In the genomic region with DNA sequence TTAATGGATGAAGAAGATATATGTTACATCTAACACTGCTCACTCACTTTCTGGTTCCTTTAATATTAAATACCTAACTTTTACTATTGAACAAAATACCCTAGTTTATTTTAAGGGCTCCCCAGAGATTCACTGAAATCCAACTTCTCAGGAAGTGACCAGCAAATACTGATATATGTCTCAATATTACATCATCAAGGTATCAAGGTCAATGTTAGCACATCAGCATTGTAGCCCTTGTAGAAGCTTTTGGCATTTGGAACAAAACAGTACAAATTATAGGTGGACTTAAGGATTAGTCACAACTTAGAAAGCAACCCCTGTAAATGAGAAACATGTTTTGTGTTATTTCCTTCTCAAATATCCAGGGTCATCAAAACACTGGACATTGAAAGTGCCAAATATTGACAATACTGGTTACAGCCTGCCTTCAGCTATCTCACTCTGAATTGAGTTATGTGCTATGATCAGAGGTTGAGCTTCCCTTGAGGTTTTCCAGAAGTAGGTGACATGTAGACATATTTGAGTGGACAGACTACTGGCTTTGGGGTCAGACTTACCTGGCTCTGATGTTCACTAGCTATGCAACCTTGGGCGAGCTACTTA, we compare ENCODE assay signal across 17 cellular contexts. TPM values are rescaled to one million over a fixed set of nuclear protein-coding genes. Genes with fewer than 3 reads are reported as not detected.
DNase-seq lines count a peak whose midpoint lies in the region; ATAC-seq, FAIRE-seq and TF ChIP-seq lines count a peak whose summit lies in the region.
"Had no signal": no experiment of that assay in that cellular context is flagged by ENCODE, and none has a peak within 500 bp of the region (broad histone marks: within the 10 kb centered on the region; RNA-seq: fewer than 3 reads in every experiment).

No MANE protein-coding gene starts in this region.

- H3K4me1 ChIP-seq in A549 (peaks cover 40% of the 10 kb centered on the region), ovary (ENCODE audit: insufficient read depth) (peaks cover 3% of the 10 kb centered on the region)
- H3K4me1 ChIP-seq in CD4-positive, alpha-beta memory T cell (ENCODE audit: insufficient read depth, low read length) = peaks cover 31% of the 10 kb centered on the region
- H3K4me1 ChIP-seq in naive thymus-derived CD4-positive, alpha-beta T cell (ENCODE audit: control insufficient read depth in 2 of 2, insufficient read depth in 2 of 2, low read length in 2 of 2) = peaks cover 4 to 6% of the 10 kb centered on the region in 2 donors

- TF ChIP-seq CTCF in A549 (IDR thresholded peaks at IDR 0.05) = no peak
- no peak for TF ChIP-seq CTCF in WTC11 (IDR thresholded peaks at IDR 0.05)
- no peak for TF ChIP-seq CTCF in ovary (IDR thresholded peaks at IDR 0.05)

- TF ChIP-seq EP300 in A549 (IDR thresholded peaks at IDR 0.05) = no peak
- no peak for TF ChIP-seq EP300 in ovary (IDR thresholded peaks at IDR 0.05)

- DNase-seq in A549 (ENCODE audit: low read depth in 1 of 2, low spot score in 1 of 2) (peak in 1 of 2 experiments; percentile 18), WTC11 (ENCODE audit: low spot score) (no peak), NCI-H2029 (lab: John Stamatoyannopoulos, UW) (no peak), NCI-H510A (lab: John Stamatoyannopoulos, UW) (no peak), cerebellar cortex (ENCODE audit: low spot score) (no peak), ovary (no peak)
- no peak for DNase-seq in CD4-positive, alpha-beta memory T cell
- DNase-seq in naive thymus-derived CD4-positive, alpha-beta T cell = no peak
- DNase-seq: activated CD4-positive, alpha-beta T cell treated with anti-CD3 and anti-CD28 coated beads, Interleukin-2, amount 10 ng/mL, durations not matched to agents 24 days and 14 days; activated effector memory CD4-positive, alpha-beta T cell treated with Interleukin-2 at 50 U/mL for 16 hours; body of pancreas; NCI-H146; pancreas; RPMI8226; stimulated activated CD4-positive, alpha-beta T cell treated with anti-CD3 and anti-CD28 coated beads, Interleukin-15, amount 100 ng/mL, for 24 hours; testis had no signal

- H3K27ac Mint-ChIP-seq in CD4-positive, alpha-beta memory T cell = peak overlapping the region in 3 of 7 donors; percentile 4 to 60 (median 25)
- no peak overlapping the region for H3K27ac Mint-ChIP-seq in WTC11
- peak overlapping the region in 3 of 9 donors; percentile 3 to 52 (median 32) for H3K27ac Mint-ChIP-seq in naive thymus-derived CD4-positive, alpha-beta T cell

- no peak for FAIRE-seq in A549 (lab: Jason Lieb, UNC)
- FAIRE-seq: pancreas had no signal

- POLR2A ChIA-PET in A549 (lab: Yijun Ruan, JAX) (interaction anchor here (0.5 to 1.0 kb wide), 2 partner anchors 8 to 1009 kb away, joined by 5 read pairs; a partner anchor contains a TSS), WTC11 (lab: Charles Lee) (interaction anchor here (0.6 to 4.8 kb wide), 2 partner anchors 9 to 12 kb away, joined by 3 to 27 read pairs; a partner anchor contains a TSS)
- POLR2A ChIA-PET in CD4-positive, alpha-beta memory T cell (lab: Charles Lee; ENCODE audit: partially characterized antibody) = interaction anchor here (0.7 to 0.8 kb wide), 2 partner anchors 8 to 137 kb away, joined by 3 read pairs; a partner anchor contains a TSS
- POLR2A ChIA-PET in naive thymus-derived CD4-positive, alpha-beta T cell (lab: Charles Lee) = interaction anchor here (0.7 to 1.5 kb wide), 2 partner anchors 9 to 152 kb away, joined by 3 to 8 read pairs; a partner anchor contains a TSS

- no peak for TF ChIP-seq RAD21 in A549 (conservative IDR thresholded peaks at IDR 0.05 in 1 of 2, IDR thresholded peaks at IDR 0.05 in 1 of 2)

- peak overlapping the region in 5 of 8 donors; percentile 20 to 49 (median 45) for H3K4me3 Mint-ChIP-seq in CD4-positive, alpha-beta memory T cell
- no peak overlapping the region for H3K4me3 Mint-ChIP-seq in WTC11
- peak overlapping the region in 8 of 10 donors; percentile 48 to 88 (median 68) for H3K4me3 Mint-ChIP-seq in naive thymus-derived CD4-positive, alpha-beta T cell

- WGBS in A549 (ENCODE audit: missing lambda C conversion rate) = 88% methylated on average over 1 of the region's 1 CpG
- 59 to 79% (median 67%) methylated on average over 1 of the region's 1 CpG for WGBS in ovary, 3 donors

- H3K36me3 ChIP-seq in CD4-positive, alpha-beta memory T cell (ENCODE audit: insufficient read depth, low read length) = no peaks in the 10 kb centered on the region
- H3K36me3 ChIP-seq in naive thymus-derived CD4-positive, alpha-beta T cell (ENCODE audit: control insufficient read depth in 2 of 3, insufficient read depth in 3 of 3, low read length in 3 of 3) = peaks cover 0 to 7% (median 0%) of the 10 kb centered on the region in 3 experiments
- H3K36me3 ChIP-seq in ovary = no peaks in the 10 kb centered on the region
- H3K36me3 ChIP-seq: pancreas had no signal

- H3K27ac ChIP-seq in A549 (peak overlapping the region; percentile 42 to 59; a peak in 5 of 6 replicates), ovary (no peak overlapping the region)
- no peak overlapping the region for H3K27ac ChIP-seq in CD4-positive, alpha-beta memory T cell (ENCODE audit: low read depth, low read length)
- H3K27ac ChIP-seq in naive thymus-derived CD4-positive, alpha-beta T cell (ENCODE audit: low read depth, low read length) = no peak overlapping the region
- H3K27ac ChIP-seq: body of pancreas, foreskin keratinocyte, pancreas had no signal

- H3K9me3 ChIP-seq in A549 = peaks cover 4% of the 10 kb centered on the region; the same call in 2 of the 3 replicates
- no peaks in the 10 kb centered on the region for H3K9me3 ChIP-seq in CD4-positive, alpha-beta memory T cell (ENCODE audit: control insufficient read depth in 1 of 2, low read length in 2 of 2)
- no peaks in the 10 kb centered on the region for H3K9me3 ChIP-seq in naive thymus-derived CD4-positive, alpha-beta T cell (ENCODE audit: control insufficient read depth in 2 of 3, low read length in 3 of 3)
- no peaks in the 10 kb centered on the region for H3K9me3 ChIP-seq in ovary
- H3K9me3 ChIP-seq: body of pancreas, pancreas, testis had no signal

- CTCF ChIA-PET in A549 (lab: Yijun Ruan, JAX) (interaction anchor here (0.8 to 2.9 kb wide), 5 partner anchors 9 to 65 kb away, joined by 4 to 12 read pairs (median 6); a partner anchor contains a TSS), WTC11 (lab: Charles Lee) (no interaction called here)
- CTCF ChIA-PET in CD4-positive, alpha-beta memory T cell (lab: Charles Lee; ENCODE audit: partially characterized antibody) = interaction anchor here (0.8 to 1.3 kb wide), 2 partner anchors 9 to 94 kb away, joined by 3 read pairs; no protein-coding TSS in a partner anchor
- CTCF ChIA-PET in naive thymus-derived CD4-positive, alpha-beta T cell (lab: Charles Lee) = interaction anchor here (0.7 to 1.1 kb wide), 3 partner anchors 8 to 68 kb away, joined by 3 to 4 read pairs (median 4); no protein-coding TSS in a partner anchor

- H3K4me3 ChIP-seq in A549 (no peak overlapping the region), ovary (no peak overlapping the region)
- H3K4me3 ChIP-seq in CD4-positive, alpha-beta memory T cell (ENCODE audit: low read length in 2 of 2) = no peak overlapping the region
- no peak overlapping the region for H3K4me3 ChIP-seq in naive thymus-derived CD4-positive, alpha-beta T cell (ENCODE audit: low read length)
- H3K4me3 ChIP-seq: body of pancreas, pancreas had no signal

- H3K4me2 ChIP-seq in A549 = peak overlapping the region; percentile 20; the same call in 2 of the 3 replicates

- no peaks in the 10 kb centered on the region for H3K27me3 Mint-ChIP-seq in CD4-positive, alpha-beta memory T cell
- H3K27me3 Mint-ChIP-seq in WTC11 (ENCODE audit: low read depth) = peaks cover 18% of the 10 kb centered on the region
- H3K27me3 Mint-ChIP-seq in naive thymus-derived CD4-positive, alpha-beta T cell = no peaks in the 10 kb centered on the region

- no peak for ATAC-seq in A549
- no peak for ATAC-seq in WTC11
- ATAC-seq in naive thymus-derived CD4-positive, alpha-beta T cell = no peak
- ATAC-seq: body of pancreas, foreskin keratinocyte, pancreas had no signal

- H3K4me1 Mint-ChIP-seq in CD4-positive, alpha-beta memory T cell = peaks cover 14 to 29% (median 20%) of the 10 kb centered on the region in 4 donors
- H3K4me1 Mint-ChIP-seq in WTC11 = peaks cover 18% of the 10 kb centered on the region
- H3K4me1 Mint-ChIP-seq in naive thymus-derived CD4-positive, alpha-beta T cell = peaks cover 16 to 39% (median 23%) of the 10 kb centered on the region in 7 donors

- intact Hi-C loops in CD4-positive, alpha-beta memory T cell (cut with micrococcal nuclease) = no loop called here
- intact Hi-C loops in naive thymus-derived CD4-positive, alpha-beta T cell (cut with micrococcal nuclease) = loop anchor here (5.0 to 10.0 kb wide), 3 partner anchors 108 to 966 kb away; a partner anchor contains a TSS
- intact Hi-C loops in ovary (cut with DNase I) = loop anchor here in 1 of 4 donors (5.0 kb wide), 1 partner anchor 264 kb away; a partner anchor contains a TSS

- no peaks in the 10 kb centered on the region for H3K9me3 Mint-ChIP-seq in CD4-positive, alpha-beta memory T cell
- H3K9me3 Mint-ChIP-seq in WTC11 = no peaks in the 10 kb centered on the region; the same call in 1 of the 2 replicates
- H3K9me3 Mint-ChIP-seq in naive thymus-derived CD4-positive, alpha-beta T cell = no peaks in the 10 kb centered on the region
- H3K9me3 Mint-ChIP-seq: activated CD4-positive, alpha-beta T cell treated with anti-CD3 and anti-CD28 coated beads, Interleukin-2, amount 10 ng/mL, durations not matched to agents 24 days and 14 days had no signal

- H3K27me3 ChIP-seq in CD4-positive, alpha-beta memory T cell (ENCODE audit: insufficient read depth, low read length) = no peaks in the 10 kb centered on the region
- no peaks in the 10 kb centered on the region for H3K27me3 ChIP-seq in naive thymus-derived CD4-positive, alpha-beta T cell (ENCODE audit: control insufficient read depth in 2 of 2, insufficient read depth in 2 of 2, low read length in 2 of 2)
- no peaks in the 10 kb centered on the region for H3K27me3 ChIP-seq in ovary
- H3K27me3 ChIP-seq: body of pancreas, foreskin keratinocyte, pancreas, testis had no signal

- peaks cover 0 to 8% of the 10 kb centered on the region in 2 donors for H3K36me3 Mint-ChIP-seq in CD4-positive, alpha-beta memory T cell
- no peaks in the 10 kb centered on the region for H3K36me3 Mint-ChIP-seq in WTC11
- peaks cover 0 to 4% (median 0%) of the 10 kb centered on the region in 5 donors for H3K36me3 Mint-ChIP-seq in naive thymus-derived CD4-positive, alpha-beta T cell

- TF ChIP-seq POLR2A in A549 (IDR thresholded peaks at IDR 0.05; ENCODE audit: low read length) = no peak
- no peak for TF ChIP-seq POLR2A in ovary (IDR thresholded peaks at IDR 0.05)

RNA-seq across cellular contexts. Expression of a gene that starts 1.9 kb away (rescaled TPM):
- polyA plus RNA-seq in A549 (2011; rRNA removed) = 45.4 and 50.8 TPM in 2 replicates
- polyA plus RNA-seq in A549 (2012; cell fraction: cytosol; rRNA removed) = 14.1 and 20.3 TPM in 2 replicates
- polyA plus RNA-seq in A549 (2012; cell fraction: nucleus; rRNA removed) = 13.2 and 16.5 TPM in 2 replicates
- 26.0 to 26.9 TPM (median 26.3 TPM) in 3 replicates for polyA plus RNA-seq in A549 (2017; fragmentation: RNase III; extraction: RNeasy Plus Mini Kit Qiagen cat#74134 plus additional on column Dnase treatment)
- polyA minus RNA-seq in A549 (2011; rRNA and poly(A)+ RNA removed) = 58.7 and 60.9 TPM in 2 replicates
- total RNA-seq in CD4-positive, alpha-beta memory T cell = 10 to 100 TPM; 40.4 to 43.3 TPM
- polyA plus RNA-seq in CD4-positive, alpha-beta memory T cell = 10 to 100 TPM; 22.2 to 29.3 TPM
- total RNA-seq in WTC11 (2021) = 28.8 to 32.8 TPM (median 32.1 TPM) in 3 replicates
- total RNA-seq in naive thymus-derived CD4-positive, alpha-beta T cell = 10 to 100 TPM; 25.3 to 33.3 (median 29.5) TPM
- polyA plus RNA-seq in naive thymus-derived CD4-positive, alpha-beta T cell = 10 to 100 TPM; 13.8 to 16.7 TPM
- 10 to 100 TPM; 44.9 to 81.8 (median 55.7) TPM for total RNA-seq in ovary
- 10 to 100 TPM; 16.5 to 27.8 TPM for polyA plus RNA-seq in ovary

RNA-seq across cellular contexts. Expression of a gene that starts 8.3 kb away (rescaled TPM):
- polyA plus RNA-seq in A549 (2011; rRNA removed) = 167 and 196 TPM in 2 replicates
- polyA plus RNA-seq in A549 (2012; cell fraction: cytosol; rRNA removed) = 42.7 and 53.8 TPM in 2 replicates
- polyA plus RNA-seq in A549 (2012; cell fraction: nucleus; rRNA removed) = 43.7 and 53.4 TPM in 2 replicates
- 101 to 108 TPM (median 108 TPM) in 3 replicates for polyA plus RNA-seq in A549 (2017; fragmentation: RNase III; extraction: RNeasy Plus Mini Kit Qiagen cat#74134 plus additional on column Dnase treatment)
- 108 and 114 TPM in 2 replicates for polyA minus RNA-seq in A549 (2011; rRNA and poly(A)+ RNA removed)
- 10 to 100 TPM; 41.7 to 41.8 TPM for total RNA-seq in CD4-positive, alpha-beta memory T cell
- polyA plus RNA-seq in CD4-positive, alpha-beta memory T cell = 10 to 100 TPM; 43.9 to 72.9 TPM
- 156 to 167 TPM (median 159 TPM) in 3 replicates for total RNA-seq in WTC11 (2021)
- total RNA-seq in naive thymus-derived CD4-positive, alpha-beta T cell = 10 to 100 TPM; 20.8 to 65.7 (median 34.4) TPM
- 10 to 100 TPM; 32.6 to 35.2 TPM for polyA plus RNA-seq in naive thymus-derived CD4-positive, alpha-beta T cell
- total RNA-seq in ovary = 10 to 100 TPM; 53.2 to 82.9 (median 64.1) TPM
- polyA plus RNA-seq in ovary = 100 to 1,000 TPM in 1 of 2 donors, 10 to 100 TPM in 1; 49.5 to 142 TPM

RNA-seq across cellular contexts. Expression of a gene that starts 58.8 kb away (rescaled TPM):
- 65.2 and 71.1 TPM in 2 replicates for polyA plus RNA-seq in A549 (2011; rRNA removed)
- polyA plus RNA-seq in A549 (2012; cell fraction: cytosol; rRNA removed) = 95.5 and 108 TPM in 2 replicates
- polyA plus RNA-seq in A549 (2012; cell fraction: nucleus; rRNA removed) = 50.2 and 51.9 TPM in 2 replicates
- 39.5 to 40.7 TPM (median 40.1 TPM) in 3 replicates for polyA plus RNA-seq in A549 (2017; fragmentation: RNase III; extraction: RNeasy Plus Mini Kit Qiagen cat#74134 plus additional on column Dnase treatment)
- 89.2 and 142 TPM in 2 replicates for polyA minus RNA-seq in A549 (2011; rRNA and poly(A)+ RNA removed)
- 1 to 10 TPM; 3.6 to 4.7 TPM for total RNA-seq in CD4-positive, alpha-beta memory T cell
- 1 to 10 TPM; 7.4 to 9.2 TPM for polyA plus RNA-seq in CD4-positive, alpha-beta memory T cell
- 143 to 160 TPM (median 146 TPM) in 3 replicates for total RNA-seq in WTC11 (2021)
- 10 to 100 TPM in 1 of 5 experiments, 1 to 10 TPM in 3, under 1 TPM in 1; 0.92 to 10.3 (median 2.0) TPM for total RNA-seq in naive thymus-derived CD4-positive, alpha-beta T cell
- 1 to 10 TPM; 1.9 to 4.8 TPM for polyA plus RNA-seq in naive thymus-derived CD4-positive, alpha-beta T cell
- total RNA-seq in ovary = 100 to 1,000 TPM in 5 of 7 donors, 10 to 100 TPM in 2; 52.2 to 147 (median 110) TPM
- 100 to 1,000 TPM in 1 of 2 donors, 10 to 100 TPM in 1; 41.1 to 128 TPM for polyA plus RNA-seq in ovary

Comparison
In these comparisons a context has a peak if more than half of its experiments do, and no peak if none do; other contexts are left out.
1. H3K27ac ChIP-seq: peak in A549 (2 of 2); none in CD4-positive, alpha-beta memory T cell (single experiment), naive thymus-derived CD4-positive, alpha-beta T cell (single experiment) and ovary (0 of 2).
2. RNA of a gene that starts 58.8 kb away (total RNA-seq): 143 to 160 TPM in WTC11 and 52.2 to 147 TPM in ovary; 3.6 to 4.7 TPM in CD4-positive, alpha-beta memory T cell and 0.92 to 10.3 TPM in naive thymus-derived CD4-positive, alpha-beta T cell; every median in the first group is over 4 times any median in the second.